In genomic region chr20:774016-774679, GRCh38 we compare ENCODE assay signal across 22 cellular contexts. TPM values are rescaled to one million over a fixed set of nuclear protein-coding genes. Genes with fewer than 3 reads are reported as not detected.
"Had no signal": no experiment of that assay in that cellular context is flagged by ENCODE, and none has a peak within 500 bp of the region (broad histone marks: within the 10 kb centered on the region; RNA-seq: fewer than 3 reads in every experiment).

No MANE protein-coding gene starts in this region.

- H3K4me1 ChIP-seq: neural progenitor cell, pancreas had no signal

- H3K9me3 Mint-ChIP-seq: activated naive CD4-positive, alpha-beta T cell treated with anti-CD3 and anti-CD28 coated beads, Interleukin-2, amount 50 U/mL, for 72 hours; activated T-cell treated with anti-CD3 and anti-CD28 coated beads, Interleukin-2, amount 50 U/mL, for 4 hours; brain; central memory CD8-positive, alpha-beta T cell; neural progenitor cell; stimulated activated naive CD8-positive, alpha-beta T cell treated with anti-CD3 and anti-CD28 coated beads, Interleukin-15, Interleukin-2, amounts not matched to agents 100 ng/mL and 50 ng/mL, for 24 hours had no signal

- H3K4me3 Mint-ChIP-seq: activated CD8-positive, alpha-beta memory T cell treated with anti-CD3 and anti-CD28 coated beads, Interleukin-2, amount 10 ng/mL, durations not matched to agents 7 days and 5 days; activated T-cell treated with anti-CD3 and anti-CD28 coated beads, Interleukin-2, amount 50 U/mL, for 4 hours; brain; central memory CD8-positive, alpha-beta T cell; endodermal cell; neural progenitor cell; stimulated activated naive CD8-positive, alpha-beta T cell treated with anti-CD3 and anti-CD28 coated beads, Interleukin-15, Interleukin-2, amounts not matched to agents 100 ng/mL and 50 ng/mL, for 24 hours had no signal

- H3K27ac Mint-ChIP-seq: activated CD8-positive, alpha-beta memory T cell treated with anti-CD3 and anti-CD28 coated beads, Interleukin-2, amount 10 ng/mL, durations not matched to agents 7 days and 5 days; brain; endodermal cell; neural progenitor cell; stimulated activated naive CD8-positive, alpha-beta T cell treated with anti-CD3 and anti-CD28 coated beads, Interleukin-15, Interleukin-2, amounts not matched to agents 100 ng/mL and 50 ng/mL, for 24 hours had no signal

- H3K9ac ChIP-seq: neural progenitor cell had no signal

- H3K4me3 ChIP-seq: neural progenitor cell, pancreas had no signal

- H3K36me3 ChIP-seq: neural progenitor cell, pancreas had no signal

- H3K36me3 Mint-ChIP-seq: activated CD8-positive, alpha-beta memory T cell treated with anti-CD3 and anti-CD28 coated beads, Interleukin-2, amount 10 ng/mL, durations not matched to agents 7 days and 5 days; activated naive CD4-positive, alpha-beta T cell treated with anti-CD3 and anti-CD28 coated beads, Interleukin-2, amount 50 U/mL, for 72 hours; brain; neural progenitor cell had no signal

- H3K4me2 ChIP-seq: neural progenitor cell had no signal

- H3K4me1 Mint-ChIP-seq: activated CD8-positive, alpha-beta memory T cell treated with anti-CD3 and anti-CD28 coated beads, Interleukin-2, amount 10 ng/mL, durations not matched to agents 7 days and 5 days; brain; central memory CD8-positive, alpha-beta T cell had no signal

- H3K27me3 ChIP-seq: neural progenitor cell, pancreas, testis had no signal

- DNase-seq: activated CD4-positive, alpha-beta T cell treated with anti-CD3 and anti-CD28 coated beads, Interleukin-2, amount 50 U/mL, for 48 hours; activated CD4-positive, CD25-positive, alpha-beta regulatory T cell treated with anti-CD3 and anti-CD28 coated beads, Interleukin-2, amount 50 U/mL, for 72 hours; activated CD8-positive, alpha-beta memory T cell treated with anti-CD3 and anti-CD28 coated beads, Interleukin-2, amount 10 ng/mL, durations not matched to agents 7 days and 5 days; activated effector memory CD4-positive, alpha-beta T cell treated with anti-CD3 and anti-CD28 coated beads, Interleukin-2, amount 50 U/mL, for 16 hours; activated T-cell treated with anti-CD3 and anti-CD28 coated beads, Interleukin-2, amount 50 U/mL, for 4 hours; amniotic stem cell; dermis blood vessel endothelial cell; endodermal cell; hippocampal formation; kidney glomerular epithelial cell; pancreas; retina; stimulated activated CD4-positive, alpha-beta T cell treated with anti-CD3 and anti-CD28 coated beads, Interleukin-15, amount 100 ng/mL, for 24 hours; stimulated activated CD4-positive, alpha-beta T cell treated with anti-CD3 and anti-CD28 coated beads, Interleukin-4, amount 100 ng/mL, for 24 hours had no signal

- H3K27ac ChIP-seq: neural progenitor cell, pancreas had no signal

- H3K9me3 ChIP-seq: pancreas, testis had no signal

- ATAC-seq: activated CD8-positive, alpha-beta memory T cell treated with anti-CD3 and anti-CD28 coated beads, Interleukin-2, amount 10 ng/mL, durations not matched to agents 7 days and 5 days; activated naive CD4-positive, alpha-beta T cell treated with anti-CD3 and anti-CD28 coated beads, Interleukin-2, amount 50 U/mL, for 72 hours; activated T-cell treated with anti-CD3 and anti-CD28 coated beads, Interleukin-2, amount 50 U/mL, for 4 hours; pancreas had no signal

RNA-seq across cellular contexts. Expression of gene SLC52A3, which starts 5.8 kb away (rescaled TPM):
- total RNA-seq: activated CD8-positive, alpha-beta memory T cell treated with anti-CD3 and anti-CD28 coated beads, Interleukin-2, amount 10 ng/mL, durations not matched to agents 7 days and 5 days; activated naive CD4-positive, alpha-beta T cell treated with anti-CD3 and anti-CD28 coated beads, Interleukin-2, amount 50 U/mL, for 72 hours; activated T-cell treated with anti-CD3 and anti-CD28 coated beads, Interleukin-2, amount 50 U/mL, for 4 hours; dermis blood vessel endothelial cell; glomerular endothelial cell; skeletal muscle tissue had no signal
